ENCODE assay signal across 1 cellular context in the genomic region with DNA sequence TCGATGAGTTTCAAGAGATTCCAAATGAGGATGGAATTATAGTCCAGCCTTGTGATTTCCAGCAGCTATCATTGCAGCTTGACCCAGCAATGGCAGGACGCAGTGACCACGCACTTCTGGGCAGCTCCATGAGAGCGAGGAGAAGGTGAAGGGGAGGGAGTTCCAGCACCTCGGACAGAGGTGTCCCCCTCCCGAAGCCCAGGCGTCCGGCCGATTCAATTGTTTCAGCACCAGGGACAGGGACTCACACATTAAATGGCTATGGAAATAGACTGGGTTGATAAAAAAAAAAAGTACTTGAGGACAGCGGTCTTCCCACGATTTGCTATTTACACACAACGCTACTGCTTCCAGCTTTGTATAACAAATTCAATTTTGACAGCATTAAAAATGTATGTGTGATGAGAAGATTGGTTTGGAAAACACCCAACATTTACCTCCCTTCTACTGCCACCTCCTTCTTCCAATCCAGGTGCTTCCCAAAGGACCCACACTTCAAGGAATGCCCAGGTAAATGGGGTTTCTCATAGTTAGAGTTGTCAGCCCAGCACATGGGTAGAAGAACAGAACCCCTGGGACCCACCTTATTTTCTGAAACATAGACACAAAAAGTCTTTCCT.
TF ChIP-seq lines count a peak whose summit lies in the region.

No MANE protein-coding gene starts in this region.

TF ChIP-seq in HepG2, 621 proteins besides CTCF, POLR2A, EP300 and RAD21 (continued from another document and continues in another):
- TF ChIP-seq REST (IDR thresholded peaks at IDR 0.05; ENCODE audit: borderline replicate concordance in 1 of 2, low read depth in 1 of 2, low read length in 2 of 2) (peak; percentile 94 to 99), HNRNPL (IDR thresholded peaks at IDR 0.05; ENCODE audit: low read depth, low read length) (no peak), CAMTA2 (CRISPR knock-in tag; IDR thresholded peaks at IDR 0.05; ENCODE audit: borderline replicate concordance) (peak; percentile 89; the same call in 1 of the 2 replicates), ZNF883 (CRISPR knock-in tag; IDR thresholded peaks at IDR 0.05; ENCODE audit: not compliant biosample characterization) (peak; percentile 88), ZNF768 (CRISPR knock-in tag; IDR thresholded peaks at IDR 0.05) (peak; percentile 46; the same call in 1 of the 2 replicates), MEIS2 (CRISPR knock-in tag; IDR thresholded peaks at IDR 0.05) (peak; percentile 97), RFXAP (CRISPR knock-in tag; IDR thresholded peaks at IDR 0.05; ENCODE audit: borderline replicate concordance) (peak; percentile 93), TOPORS (CRISPR knock-in tag; IDR thresholded peaks at IDR 0.05) (no peak), CHD4 (IDR thresholded peaks at IDR 0.05; ENCODE audit: borderline replicate concordance, low read length) (no peak), SNAPC5 (CRISPR knock-in tag; IDR thresholded peaks at IDR 0.05; ENCODE audit: borderline replicate concordance) (no peak), ZNF713 (CRISPR knock-in tag; IDR thresholded peaks at IDR 0.05) (no peak), AGO2 (optimal IDR thresholded peaks at IDR 0.05; ENCODE audit: low read depth, low read length) (no peak), U2AF1 (optimal IDR thresholded peaks at IDR 0.05; ENCODE audit: low read depth, low read length) (no peak), CHD2 (IDR thresholded peaks at IDR 0.05; ENCODE audit: low read depth, low read length) (no peak), ZBTB8A (CRISPR knock-in tag; IDR thresholded peaks at IDR 0.05; ENCODE audit: borderline replicate concordance, low read depth) (no peak), ZSCAN25 (CRISPR knock-in tag; IDR thresholded peaks at IDR 0.05) (peak; percentile 88), ZFP82 (CRISPR knock-in tag; IDR thresholded peaks at IDR 0.05; ENCODE audit: borderline replicate concordance) (no peak), JUND (CRISPR knock-in tag; IDR thresholded peaks at IDR 0.05) (no peak), CREM (IDR thresholded peaks at IDR 0.05) (no peak), CREM (CRISPR knock-in tag; IDR thresholded peaks at IDR 0.05) (no peak), RBAK (CRISPR knock-in tag; IDR thresholded peaks at IDR 0.05) (no peak), SMYD3 (CRISPR knock-in tag; IDR thresholded peaks at IDR 0.05) (peak; percentile 76; the same call in 1 of the 2 replicates), ZNF619 (CRISPR knock-in tag; IDR thresholded peaks at IDR 0.05) (no peak), PBX2 (CRISPR knock-in tag; IDR thresholded peaks at IDR 0.05) (no peak), ZNF205 (CRISPR knock-in tag; IDR thresholded peaks at IDR 0.05) (peak; percentile 84), ZNF292 (CRISPR knock-in tag; IDR thresholded peaks at IDR 0.05; ENCODE audit: borderline replicate concordance, low read depth) (no peak), ZNF333 (CRISPR knock-in tag; IDR thresholded peaks at IDR 0.05; ENCODE audit: borderline replicate concordance) (peak; percentile 78; the same call in 1 of the 2 replicates), ZFP62 (CRISPR knock-in tag; IDR thresholded peaks at IDR 0.05) (no peak), TAF15 (IDR thresholded peaks at IDR 0.05; ENCODE audit: low read depth, low read length, poor library complexity, severe bottlenecking) (no peak), ZSCAN29 (CRISPR knock-in tag; conservative IDR thresholded peaks at IDR 0.05) (peak; percentile 81; the same call in 1 of the 2 replicates), ZNF879 (CRISPR knock-in tag; IDR thresholded peaks at IDR 0.05) (peak; percentile 94), SSRP1 (CRISPR knock-in tag; IDR thresholded peaks at IDR 0.05) (no peak), JUNB (CRISPR knock-in tag; IDR thresholded peaks at IDR 0.05; ENCODE audit: borderline replicate concordance) (peak; percentile 82), RFX3 (CRISPR knock-in tag; IDR thresholded peaks at IDR 0.05) (peak; percentile 67), SNAPC2 (CRISPR knock-in tag; IDR thresholded peaks at IDR 0.05) (peak; percentile 76; the same call in 1 of the 2 replicates), MYC (CRISPR knock-in tag; IDR thresholded peaks at IDR 0.05; ENCODE audit: borderline replicate concordance) (peak; percentile 69; the same call in 1 of the 2 replicates), ZNF512 (CRISPR knock-in tag; IDR thresholded peaks at IDR 0.05) (no peak), NFKBIZ (CRISPR knock-in tag; IDR thresholded peaks at IDR 0.05) (peak; percentile 95), TEAD2 (CRISPR knock-in tag; IDR thresholded peaks at IDR 0.05) (peak; percentile 97), ZNF563 (CRISPR knock-in tag; IDR thresholded peaks at IDR 0.05) (peak; percentile 96), ZNF775 (CRISPR knock-in tag; IDR thresholded peaks at IDR 0.05; ENCODE audit: borderline replicate concordance) (peak; percentile 64; the same call in 1 of the 2 replicates), POLR2AphosphoS5 (IDR thresholded peaks at IDR 0.05; ENCODE audit: low read depth, low read length) (no peak), ZNF263 (CRISPR knock-in tag; IDR thresholded peaks at IDR 0.05) (peak; percentile 78), KLF12 (CRISPR knock-in tag; IDR thresholded peaks at IDR 0.05; ENCODE audit: borderline replicate concordance) (peak; percentile 97)
- TF ChIP-seq, protein P1, sequence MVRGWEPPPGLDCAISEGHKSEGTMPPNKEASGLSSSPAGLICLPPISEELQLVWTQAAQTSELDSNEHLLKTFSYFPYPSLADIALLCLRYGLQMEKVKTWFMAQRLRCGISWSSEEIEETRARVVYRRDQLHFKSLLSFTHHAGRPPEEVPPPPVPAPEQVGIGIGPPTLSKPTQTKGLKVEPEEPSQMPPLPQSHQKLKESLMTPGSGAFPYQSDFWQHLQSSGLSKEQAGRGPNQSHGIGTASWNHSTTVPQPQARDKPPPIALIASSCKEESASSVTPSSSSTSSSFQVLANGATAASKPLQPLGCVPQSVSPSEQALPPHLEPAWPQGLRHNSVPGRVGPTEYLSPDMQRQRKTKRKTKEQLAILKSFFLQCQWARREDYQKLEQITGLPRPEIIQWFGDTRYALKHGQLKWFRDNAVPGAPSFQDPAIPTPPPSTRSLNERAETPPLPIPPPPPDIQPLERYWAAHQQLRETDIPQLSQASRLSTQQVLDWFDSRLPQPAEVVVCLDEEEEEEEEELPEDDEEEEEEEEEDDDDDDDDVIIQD (CRISPR knock-in tag; IDR thresholded peaks at IDR 0.05; ENCODE audit: low read depth): peak; percentile 83
- TF ChIP-seq, protein P2, sequence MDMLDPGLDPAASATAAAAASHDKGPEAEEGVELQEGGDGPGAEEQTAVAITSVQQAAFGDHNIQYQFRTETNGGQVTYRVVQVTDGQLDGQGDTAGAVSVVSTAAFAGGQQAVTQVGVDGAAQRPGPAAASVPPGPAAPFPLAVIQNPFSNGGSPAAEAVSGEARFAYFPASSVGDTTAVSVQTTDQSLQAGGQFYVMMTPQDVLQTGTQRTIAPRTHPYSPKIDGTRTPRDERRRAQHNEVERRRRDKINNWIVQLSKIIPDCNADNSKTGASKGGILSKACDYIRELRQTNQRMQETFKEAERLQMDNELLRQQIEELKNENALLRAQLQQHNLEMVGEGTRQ (IDR thresholded peaks at IDR 0.05; ENCODE audit: low read depth, low read length): no peak
- TF ChIP-seq, protein P2 (CRISPR knock-in tag; IDR thresholded peaks at IDR 0.05; ENCODE audit: borderline replicate concordance): no peak
- TF ChIP-seq, protein P3, sequence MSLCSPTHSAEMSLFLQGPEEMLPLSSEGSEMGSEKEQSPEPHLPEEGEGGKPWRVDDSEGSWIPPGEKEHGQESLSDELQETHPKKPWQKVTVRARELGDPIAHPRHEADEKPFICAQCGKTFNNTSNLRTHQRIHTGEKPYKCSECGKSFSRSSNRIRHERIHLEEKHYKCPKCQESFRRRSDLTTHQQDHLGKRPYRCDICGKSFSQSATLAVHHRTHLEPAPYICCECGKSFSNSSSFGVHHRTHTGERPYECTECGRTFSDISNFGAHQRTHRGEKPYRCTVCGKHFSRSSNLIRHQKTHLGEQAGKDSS (CRISPR knock-in tag; IDR thresholded peaks at IDR 0.05; ENCODE audit: borderline replicate concordance, low read depth): peak; percentile 43; the same call in 1 of the 2 replicates
- TF ChIP-seq, protein P4, sequence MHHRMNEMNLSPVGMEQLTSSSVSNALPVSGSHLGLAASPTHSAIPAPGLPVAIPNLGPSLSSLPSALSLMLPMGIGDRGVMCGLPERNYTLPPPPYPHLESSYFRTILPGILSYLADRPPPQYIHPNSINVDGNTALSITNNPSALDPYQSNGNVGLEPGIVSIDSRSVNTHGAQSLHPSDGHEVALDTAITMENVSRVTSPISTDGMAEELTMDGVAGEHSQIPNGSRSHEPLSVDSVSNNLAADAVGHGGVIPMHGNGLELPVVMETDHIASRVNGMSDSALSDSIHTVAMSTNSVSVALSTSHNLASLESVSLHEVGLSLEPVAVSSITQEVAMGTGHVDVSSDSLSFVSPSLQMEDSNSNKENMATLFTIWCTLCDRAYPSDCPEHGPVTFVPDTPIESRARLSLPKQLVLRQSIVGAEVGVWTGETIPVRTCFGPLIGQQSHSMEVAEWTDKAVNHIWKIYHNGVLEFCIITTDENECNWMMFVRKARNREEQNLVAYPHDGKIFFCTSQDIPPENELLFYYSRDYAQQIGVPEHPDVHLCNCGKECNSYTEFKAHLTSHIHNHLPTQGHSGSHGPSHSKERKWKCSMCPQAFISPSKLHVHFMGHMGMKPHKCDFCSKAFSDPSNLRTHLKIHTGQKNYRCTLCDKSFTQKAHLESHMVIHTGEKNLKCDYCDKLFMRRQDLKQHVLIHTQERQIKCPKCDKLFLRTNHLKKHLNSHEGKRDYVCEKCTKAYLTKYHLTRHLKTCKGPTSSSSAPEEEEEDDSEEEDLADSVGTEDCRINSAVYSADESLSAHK (CRISPR knock-in tag; IDR thresholded peaks at IDR 0.05; ENCODE audit: borderline replicate concordance): peak; percentile 96
- TF ChIP-seq, protein P5, sequence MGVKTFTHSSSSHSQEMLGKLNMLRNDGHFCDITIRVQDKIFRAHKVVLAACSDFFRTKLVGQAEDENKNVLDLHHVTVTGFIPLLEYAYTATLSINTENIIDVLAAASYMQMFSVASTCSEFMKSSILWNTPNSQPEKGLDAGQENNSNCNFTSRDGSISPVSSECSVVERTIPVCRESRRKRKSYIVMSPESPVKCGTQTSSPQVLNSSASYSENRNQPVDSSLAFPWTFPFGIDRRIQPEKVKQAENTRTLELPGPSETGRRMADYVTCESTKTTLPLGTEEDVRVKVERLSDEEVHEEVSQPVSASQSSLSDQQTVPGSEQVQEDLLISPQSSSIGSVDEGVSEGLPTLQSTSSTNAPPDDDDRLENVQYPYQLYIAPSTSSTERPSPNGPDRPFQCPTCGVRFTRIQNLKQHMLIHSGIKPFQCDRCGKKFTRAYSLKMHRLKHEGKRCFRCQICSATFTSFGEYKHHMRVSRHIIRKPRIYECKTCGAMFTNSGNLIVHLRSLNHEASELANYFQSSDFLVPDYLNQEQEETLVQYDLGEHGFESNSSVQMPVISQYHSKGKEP (CRISPR knock-in tag; IDR thresholded peaks at IDR 0.05): peak; percentile 98
